In the genomic region with DNA sequence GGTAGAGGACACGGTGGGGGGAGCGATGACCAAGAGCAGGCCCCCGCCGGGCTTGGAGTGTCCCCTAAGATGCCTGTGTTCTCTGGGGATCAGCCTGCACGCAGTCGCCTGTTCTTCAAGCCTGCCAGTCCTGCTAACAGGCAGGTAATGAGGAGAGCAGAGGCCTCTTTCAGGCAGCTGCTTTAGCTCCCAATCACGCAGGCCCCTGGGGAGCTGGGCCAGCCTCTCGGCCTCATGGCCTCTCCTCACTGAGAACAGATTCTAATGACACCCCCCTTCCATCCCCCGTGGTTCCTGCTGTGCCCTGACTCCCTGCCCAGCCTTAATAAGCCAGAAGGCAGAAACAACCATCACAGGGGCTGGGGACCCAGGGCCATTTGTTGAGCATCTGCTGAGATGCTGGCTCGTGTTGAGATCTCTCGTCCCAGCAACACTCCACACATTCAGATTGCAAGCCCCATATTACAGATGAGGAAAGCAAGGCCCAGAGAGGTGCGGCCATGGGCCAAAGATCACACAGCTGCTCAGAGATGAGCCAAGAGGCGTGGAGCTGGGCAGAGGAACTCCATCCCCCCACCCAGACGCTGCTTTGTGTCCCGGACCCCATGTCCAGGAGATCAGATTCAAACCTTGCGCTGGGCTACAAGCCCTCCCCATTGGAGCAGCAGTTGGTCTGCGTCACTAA, we compare ENCODE assay signal across 1 cellular context.
TF ChIP-seq lines count a peak whose summit lies in the region.

No MANE protein-coding gene starts in this region.

TF ChIP-seq in GM23338, 12 proteins besides CTCF, POLR2A, EP300 and RAD21 (continued from another document):
- TF ChIP-seq, protein P1, sequence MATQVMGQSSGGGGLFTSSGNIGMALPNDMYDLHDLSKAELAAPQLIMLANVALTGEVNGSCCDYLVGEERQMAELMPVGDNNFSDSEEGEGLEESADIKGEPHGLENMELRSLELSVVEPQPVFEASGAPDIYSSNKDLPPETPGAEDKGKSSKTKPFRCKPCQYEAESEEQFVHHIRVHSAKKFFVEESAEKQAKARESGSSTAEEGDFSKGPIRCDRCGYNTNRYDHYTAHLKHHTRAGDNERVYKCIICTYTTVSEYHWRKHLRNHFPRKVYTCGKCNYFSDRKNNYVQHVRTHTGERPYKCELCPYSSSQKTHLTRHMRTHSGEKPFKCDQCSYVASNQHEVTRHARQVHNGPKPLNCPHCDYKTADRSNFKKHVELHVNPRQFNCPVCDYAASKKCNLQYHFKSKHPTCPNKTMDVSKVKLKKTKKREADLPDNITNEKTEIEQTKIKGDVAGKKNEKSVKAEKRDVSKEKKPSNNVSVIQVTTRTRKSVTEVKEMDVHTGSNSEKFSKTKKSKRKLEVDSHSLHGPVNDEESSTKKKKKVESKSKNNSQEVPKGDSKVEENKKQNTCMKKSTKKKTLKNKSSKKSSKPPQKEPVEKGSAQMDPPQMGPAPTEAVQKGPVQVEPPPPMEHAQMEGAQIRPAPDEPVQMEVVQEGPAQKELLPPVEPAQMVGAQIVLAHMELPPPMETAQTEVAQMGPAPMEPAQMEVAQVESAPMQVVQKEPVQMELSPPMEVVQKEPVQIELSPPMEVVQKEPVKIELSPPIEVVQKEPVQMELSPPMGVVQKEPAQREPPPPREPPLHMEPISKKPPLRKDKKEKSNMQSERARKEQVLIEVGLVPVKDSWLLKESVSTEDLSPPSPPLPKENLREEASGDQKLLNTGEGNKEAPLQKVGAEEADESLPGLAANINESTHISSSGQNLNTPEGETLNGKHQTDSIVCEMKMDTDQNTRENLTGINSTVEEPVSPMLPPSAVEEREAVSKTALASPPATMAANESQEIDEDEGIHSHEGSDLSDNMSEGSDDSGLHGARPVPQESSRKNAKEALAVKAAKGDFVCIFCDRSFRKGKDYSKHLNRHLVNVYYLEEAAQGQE (IDR thresholded peaks at IDR 0.05; ENCODE audit: unreplicated experiment), result no peak
- TF ChIP-seq, protein P2, sequence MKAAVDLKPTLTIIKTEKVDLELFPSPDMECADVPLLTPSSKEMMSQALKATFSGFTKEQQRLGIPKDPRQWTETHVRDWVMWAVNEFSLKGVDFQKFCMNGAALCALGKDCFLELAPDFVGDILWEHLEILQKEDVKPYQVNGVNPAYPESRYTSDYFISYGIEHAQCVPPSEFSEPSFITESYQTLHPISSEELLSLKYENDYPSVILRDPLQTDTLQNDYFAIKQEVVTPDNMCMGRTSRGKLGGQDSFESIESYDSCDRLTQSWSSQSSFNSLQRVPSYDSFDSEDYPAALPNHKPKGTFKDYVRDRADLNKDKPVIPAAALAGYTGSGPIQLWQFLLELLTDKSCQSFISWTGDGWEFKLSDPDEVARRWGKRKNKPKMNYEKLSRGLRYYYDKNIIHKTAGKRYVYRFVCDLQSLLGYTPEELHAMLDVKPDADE (IDR thresholded peaks at IDR 0.05), result no peak
- no peak for TF ChIP-seq JUNB (IDR thresholded peaks at IDR 0.05; ENCODE audit: unreplicated experiment)
- no peak for TF ChIP-seq POLR2AphosphoS5 (IDR thresholded peaks at IDR 0.05; ENCODE audit: low read depth)
- TF ChIP-seq EZH2phosphoT487 (IDR thresholded peaks at IDR 0.05; ENCODE audit: unreplicated experiment), result no peak
- no peak for TF ChIP-seq EZH2 (IDR thresholded peaks at IDR 0.05; ENCODE audit: low read depth, unreplicated experiment)
